Comparison of ENCODE assay signal across 18 cellular contexts in genomic region chr3:150754896-150755295, GRCh38. TPM values are rescaled to one million over a fixed set of nuclear protein-coding genes. Genes with fewer than 3 reads are reported as not detected.
DNase-seq lines count a peak whose midpoint lies in the region; ATAC-seq and TF ChIP-seq lines count a peak whose summit lies in the region.
"Had no signal": no experiment of that assay in that cellular context is flagged by ENCODE, and none has a peak within 500 bp of the region (broad histone marks: within the 10 kb centered on the region; RNA-seq: fewer than 3 reads in every experiment).

No MANE protein-coding gene starts in this region.

- H3K27me3 Mint-ChIP-seq in activated CD8-positive, alpha-beta T cell treated with anti-CD3 and anti-CD28 coated beads for 36 hours = no peaks in the 10 kb centered on the region
- no peaks in the 10 kb centered on the region for H3K27me3 Mint-ChIP-seq in activated CD8-positive, alpha-beta T cell treated with anti-CD3 and anti-CD28 coated beads, Interleukin-2, amount 10 ng/mL, durations not matched to agents 7 days and 5 days (ENCODE audit: low read depth)
- H3K27me3 Mint-ChIP-seq in activated T-helper 17 cell treated with anti-CD3 and anti-CD28 coated beads, Interleukin-2, amount 50 U/mL, for 72 hours = no peaks in the 10 kb centered on the region

- H3K4me3 Mint-ChIP-seq in activated CD8-positive, alpha-beta T cell treated with anti-CD3 and anti-CD28 coated beads for 36 hours = peak overlapping the region; percentile 39
- no peak overlapping the region for H3K4me3 Mint-ChIP-seq in activated CD8-positive, alpha-beta T cell treated with anti-CD3 and anti-CD28 coated beads, Interleukin-2, amount 10 ng/mL, durations not matched to agents 7 days and 5 days
- peak overlapping the region; percentile 56 for H3K4me3 Mint-ChIP-seq in activated T-helper 17 cell treated with anti-CD3 and anti-CD28 coated beads, Interleukin-2, amount 50 U/mL, for 72 hours

- H3K4me1 ChIP-seq in IMR-90 (ENCODE audit: control insufficient read depth, insufficient read depth, low read length) (peaks cover 12% of the 10 kb centered on the region), right lobe of liver (peaks cover 0 to 99% (median 38%) of the 10 kb centered on the region in 4 donors)

- no peak overlapping the region for H3K9ac ChIP-seq in IMR-90 (ENCODE audit: low read depth, low read length)
- H3K9ac ChIP-seq: KMS-11 had no signal

- no peak overlapping the region for H2BK120ac ChIP-seq in IMR-90 (ENCODE audit: low read depth, low read length)

- H2AK9ac ChIP-seq in IMR-90 (replicated peaks; ENCODE audit: low read depth, low read length, poor library complexity) = no peak overlapping the region

- no peak overlapping the region for H2AFZ ChIP-seq in IMR-90 (replicated peaks; ENCODE audit: low read length, poor library complexity)
- H2AFZ ChIP-seq: PC-9 had no signal

- in situ Hi-C loops in IMR-90 (cut with MboI; ENCODE audit: low sequenced_read_pairs) = no loop called here

- peaks cover 90% of the 10 kb centered on the region for H3K36me3 Mint-ChIP-seq in activated CD8-positive, alpha-beta T cell treated with anti-CD3 and anti-CD28 coated beads for 36 hours (ENCODE audit: low read depth)
- H3K36me3 Mint-ChIP-seq in activated CD8-positive, alpha-beta T cell treated with anti-CD3 and anti-CD28 coated beads, Interleukin-2, amount 10 ng/mL, durations not matched to agents 7 days and 5 days (ENCODE audit: low read depth) = peaks cover 75% of the 10 kb centered on the region
- peaks cover 98% of the 10 kb centered on the region for H3K36me3 Mint-ChIP-seq in activated T-helper 17 cell treated with anti-CD3 and anti-CD28 coated beads, Interleukin-2, amount 50 U/mL, for 72 hours (ENCODE audit: low read depth)

- 0 out of 2 replicates have a peak overlapping the region, but pooled peaks have one; percentile 43 for H3K14ac ChIP-seq in IMR-90 (replicated peaks; ENCODE audit: low read depth, low read length)

- intact Hi-C loops in activated CD8-positive, alpha-beta T cell treated with anti-CD3 and anti-CD28 coated beads for 36 hours (cut with micrococcal nuclease) = no loop called here
- intact Hi-C loops in IMR-90 (cut with micrococcal nuclease) = no loop called here
- intact Hi-C loops in right lobe of liver (cut with DNase I) = no loop called here

- no peak overlapping the region for H3K56ac ChIP-seq in IMR-90 (ENCODE audit: extremely low read depth, insufficient read depth, low read length)

- no peak overlapping the region for H2BK20ac ChIP-seq in IMR-90 (ENCODE audit: low read depth, low read length)

- no peak overlapping the region for H2AK5ac ChIP-seq in IMR-90 (ENCODE audit: low read depth, low read length)

- no peak for TF ChIP-seq RAD21 in IMR-90 (IDR thresholded peaks at IDR 0.05; ENCODE audit: low read length)

- no peak overlapping the region for H3K27ac ChIP-seq in IMR-90 (ENCODE audit: insufficient read depth, low read length)
- peak overlapping the region in 2 of 3 donors; percentile 58 to 100 for H3K27ac ChIP-seq in right lobe of liver
- H3K27ac ChIP-seq: KMS-11, PC-9 had no signal

- H3K79me1 ChIP-seq in IMR-90 (ENCODE audit: low read depth in 1 of 2, low read length in 2 of 2) = peaks cover 27 to 77% of the 10 kb centered on the region in 2 experiments

- H4K91ac ChIP-seq in IMR-90 (ENCODE audit: insufficient read depth, low read depth, low read length) = no peak overlapping the region

- dilution Hi-C loops in IMR-90 (cut with HindIII; ENCODE audit: low sequenced_read_pairs, unreplicated experiment) = no loop called here

- H3K18ac ChIP-seq in IMR-90 (ENCODE audit: low read depth, low read length) = no peak overlapping the region

- no peak overlapping the region for H3K23ac ChIP-seq in IMR-90 (ENCODE audit: low read depth, low read length)

- CTCF ChIA-PET in activated CD8-positive, alpha-beta T cell treated with anti-CD3 and anti-CD28 coated beads for 36 hours (lab: Charles Lee) = interaction anchor here (0.8 kb wide), 1 partner anchor 110 kb away, joined by 3 read pairs; no protein-coding TSS in a partner anchor
- CTCF ChIA-PET in activated CD8-positive, alpha-beta T cell treated with anti-CD3 and anti-CD28 coated beads, Interleukin-2, amount 10 ng/mL, durations not matched to agents 7 days and 5 days (lab: Charles Lee) = interaction anchor here (1.9 to 2.3 kb wide), 2 partner anchors 9 to 34 kb away, joined by 4 to 6 read pairs; no protein-coding TSS in a partner anchor
- CTCF ChIA-PET in IMR-90 (lab: Yijun Ruan, JAX) = no interaction called here

- peaks cover 15% of the 10 kb centered on the region; the same call in 1 of the 2 replicates for H3K9me1 ChIP-seq in IMR-90 (ENCODE audit: insufficient read depth, low read length)

- no peaks in the 10 kb centered on the region for H3K9me3 Mint-ChIP-seq in activated CD8-positive, alpha-beta T cell treated with anti-CD3 and anti-CD28 coated beads for 36 hours
- H3K9me3 Mint-ChIP-seq in activated CD8-positive, alpha-beta T cell treated with anti-CD3 and anti-CD28 coated beads, Interleukin-2, amount 10 ng/mL, durations not matched to agents 7 days and 5 days (ENCODE audit: insufficient read depth) = no peaks in the 10 kb centered on the region
- H3K9me3 Mint-ChIP-seq in activated T-helper 17 cell treated with anti-CD3 and anti-CD28 coated beads, Interleukin-2, amount 50 U/mL, for 72 hours = no peaks in the 10 kb centered on the region

- peaks cover 85% of the 10 kb centered on the region for H3K4me1 Mint-ChIP-seq in activated CD8-positive, alpha-beta T cell treated with anti-CD3 and anti-CD28 coated beads for 36 hours (ENCODE audit: low read depth)
- peaks cover 78% of the 10 kb centered on the region for H3K4me1 Mint-ChIP-seq in activated CD8-positive, alpha-beta T cell treated with anti-CD3 and anti-CD28 coated beads, Interleukin-2, amount 10 ng/mL, durations not matched to agents 7 days and 5 days (ENCODE audit: low read depth)
- peaks cover 66% of the 10 kb centered on the region for H3K4me1 Mint-ChIP-seq in activated T-helper 17 cell treated with anti-CD3 and anti-CD28 coated beads, Interleukin-2, amount 50 U/mL, for 72 hours

- BruUV-seq in IMR-90 (replicated peaks; lab: Mats Ljungman, UMichigan) = no TSS peak

- H4K5ac ChIP-seq in IMR-90 (ENCODE audit: low read depth, low read length) = no peak overlapping the region

- no peak overlapping the region for H3K27ac Mint-ChIP-seq in activated CD8-positive, alpha-beta T cell treated with anti-CD3 and anti-CD28 coated beads for 36 hours
- no peak overlapping the region for H3K27ac Mint-ChIP-seq in activated CD8-positive, alpha-beta T cell treated with anti-CD3 and anti-CD28 coated beads, Interleukin-2, amount 10 ng/mL, durations not matched to agents 7 days and 5 days
- no peak overlapping the region for H3K27ac Mint-ChIP-seq in activated T-helper 17 cell treated with anti-CD3 and anti-CD28 coated beads, Interleukin-2, amount 50 U/mL, for 72 hours

- H3K4ac ChIP-seq in IMR-90 (ENCODE audit: low read depth, low read length) = no peak overlapping the region

- 100% methylated on average over 1 of the region's 3 CpGs; no CpG with 5 or more reads in 1 of the 2 experiments for WGBS in IMR-90 (ENCODE audit: extremely low coverage in 2 of 2, insufficient read length in 1 of 2), 2 experiments
- 72% methylated on average over 3 of the region's 3 CpGs for WGBS in right lobe of liver (ENCODE audit: insufficient coverage, low coverage, low lambda C conversion rate, missing lambda C conversion rate)

- no peak for ATAC-seq in activated CD8-positive, alpha-beta T cell treated with anti-CD3 and anti-CD28 coated beads for 36 hours
- no peak for ATAC-seq in activated CD8-positive, alpha-beta T cell treated with anti-CD3 and anti-CD28 coated beads, Interleukin-2, amount 10 ng/mL, durations not matched to agents 7 days and 5 days
- ATAC-seq in IMR-90 (ENCODE audit: low read depth) = no peak
- no peak for ATAC-seq in activated T-helper 17 cell treated with anti-CD3 and anti-CD28 coated beads, Interleukin-2, amount 50 U/mL, for 72 hours (replicated peaks)
- no peak for ATAC-seq in right lobe of liver
- ATAC-seq: HCT116 had no signal

- no peak for TF ChIP-seq POLR2A in IMR-90 (IDR thresholded peaks at IDR 0.05; ENCODE audit: low read depth, low read length)
- TF ChIP-seq POLR2A in right lobe of liver (IDR thresholded peaks at IDR 0.05) = no peak

- H3K27me3 ChIP-seq in IMR-90 (ENCODE audit: control insufficient read depth, insufficient read depth, low read length) (no peaks in the 10 kb centered on the region), right lobe of liver (no peaks in the 10 kb centered on the region)
- H3K27me3 ChIP-seq: MG63 had no signal

- H3K4me2 ChIP-seq in IMR-90 (ENCODE audit: low read depth, low read length) = no peak overlapping the region
- H3K4me2 ChIP-seq: KMS-11, PC-9 had no signal

- no peak for DNase-seq in activated CD8-positive, alpha-beta T cell treated with anti-CD3 and anti-CD28 coated beads for 36 hours
- no peak for DNase-seq in activated CD8-positive, alpha-beta T cell treated with anti-CD3 and anti-CD28 coated beads, Interleukin-2, amount 10 ng/mL, durations not matched to agents 7 days and 5 days
- DNase-seq in IMR-90 = no peak
- no peak for DNase-seq in right lobe of liver
- DNase-seq in NCI-H1092 treated with DMSO at 0.1 percent for 48 hours (lab: John Stamatoyannopoulos, UW) = no peak
- DNase-seq in RPMI8226 = no peak
- DNase-seq: C1 segment of cervical spinal cord, DMS79 treated with DMSO at 0.1 percent for 48 hours, MG63, NCI-H1092, NCI-H2081 treated with DMSO at 0.1 percent for 48 hours, NCI-H510A treated with DMSO at 0.1 percent for 48 hours, NCI-H82, PC-9 had no signal

- peaks cover 9% of the 10 kb centered on the region for H3K36me3 ChIP-seq in IMR-90 (ENCODE audit: control insufficient read depth, insufficient read depth, low read length)
- H3K36me3 ChIP-seq in right lobe of liver = no peaks in the 10 kb centered on the region

- peaks cover 62% of the 10 kb centered on the region for H4K20me1 ChIP-seq in IMR-90 (ENCODE audit: insufficient read depth, low read length)

- H2BK15ac ChIP-seq in IMR-90 (ENCODE audit: low read depth, low read length) = no peak overlapping the region

- no peak overlapping the region for H4K8ac ChIP-seq in IMR-90 (ENCODE audit: low read depth in 2 of 2, low read length in 2 of 2)

- no peak overlapping the region for H3K4me3 ChIP-seq in IMR-90 (ENCODE audit: insufficient read depth, low read depth, low read length)
- no peak overlapping the region for H3K4me3 ChIP-seq in right lobe of liver
- H3K4me3 ChIP-seq: MG63, PC-9 had no signal

- no peak overlapping the region for H2BK5ac ChIP-seq in IMR-90 (ENCODE audit: low read depth, low read length, poor library complexity, severe bottlenecking)

- POLR2A ChIA-PET in activated CD8-positive, alpha-beta T cell treated with anti-CD3 and anti-CD28 coated beads for 36 hours (lab: Charles Lee) = interaction anchor here (2.0 kb wide), 1 partner anchor 10 kb away, joined by 6 read pairs; no protein-coding TSS in a partner anchor
- POLR2A ChIA-PET in activated CD8-positive, alpha-beta T cell treated with anti-CD3 and anti-CD28 coated beads, Interleukin-2, amount 10 ng/mL, durations not matched to agents 7 days and 5 days (lab: Charles Lee) = interaction anchor here (1.1 kb wide), 1 partner anchor 8 kb away, joined by 11 read pairs; the partner anchor contains the start of gene SIAH2
- POLR2A ChIA-PET in IMR-90 (lab: Charles Lee; ENCODE audit: unreplicated experiment) = no interaction called here

- H3K9me3 ChIP-seq in IMR-90 (ENCODE audit: control insufficient read depth, insufficient read depth, low read length) (no peaks in the 10 kb centered on the region), right lobe of liver (no peaks in the 10 kb centered on the region)
- H3K9me3 ChIP-seq: MG63 had no signal

- TF ChIP-seq CTCF in activated CD8-positive, alpha-beta T cell treated with anti-CD3 and anti-CD28 coated beads for 36 hours (IDR thresholded peaks at IDR 0.05) = no peak
- no peak for TF ChIP-seq CTCF in IMR-90 (conservative IDR thresholded peaks at IDR 0.05; ENCODE audit: low read depth, low read length)
- TF ChIP-seq CTCF in right lobe of liver (IDR thresholded peaks at IDR 0.05) = no peak

RNA-seq across cellular contexts. Expression of gene SIAH2, which starts 8.1 kb away (rescaled TPM):
- 10 to 100 TPM; 90.3 to 91.1 TPM for total RNA-seq in activated CD8-positive, alpha-beta T cell treated with anti-CD3 and anti-CD28 coated beads for 36 hours
- total RNA-seq in activated CD8-positive, alpha-beta T cell treated with anti-CD3 and anti-CD28 coated beads, Interleukin-2, amount 10 ng/mL, durations not matched to agents 7 days and 5 days = 10 to 100 TPM; 31.5 to 32.3 TPM
- total RNA-seq in IMR-90 (2012; rRNA removed) (24.7 and 26.1 TPM in 2 replicates), right lobe of liver (10 to 100 TPM; 20.5 to 53.0 (median 36.5) TPM)
- polyA plus RNA-seq in IMR-90 (2012; rRNA removed) = 61.8 and 78.2 TPM in 2 replicates
- 10.3 and 19.5 TPM in 2 replicates for polyA plus RNA-seq in IMR-90 (2012; cell fraction: cytosol; rRNA removed)
- 16.8 and 18.9 TPM in 2 replicates for polyA plus RNA-seq in IMR-90 (2012; cell fraction: nucleus; rRNA removed; ENCODE audit: low replicate concordance)
- 10 to 100 TPM; 42.8 to 92.4 TPM for total RNA-seq in activated T-helper 17 cell treated with anti-CD3 and anti-CD28 coated beads, Interleukin-2, amount 50 U/mL, for 72 hours

RNA-seq across cellular contexts. Expression of gene ERICH6, which starts 51.2 kb away (rescaled TPM):
- not detected for total RNA-seq in activated CD8-positive, alpha-beta T cell treated with anti-CD3 and anti-CD28 coated beads for 36 hours
- total RNA-seq in activated CD8-positive, alpha-beta T cell treated with anti-CD3 and anti-CD28 coated beads, Interleukin-2, amount 10 ng/mL, durations not matched to agents 7 days and 5 days = under 1 TPM; 0.21 to 0.60 TPM
- total RNA-seq in IMR-90 (2012; rRNA removed) = under 0.01 TPM in 1 of 2 replicates, not detected in the other
- polyA plus RNA-seq in IMR-90 (2012; rRNA removed) = not detected in 2 replicates
- polyA plus RNA-seq in IMR-90 (2012; cell fraction: cytosol; rRNA removed) = not detected in 2 replicates
- 0.03 TPM in 1 of 2 replicates, not detected in the other for polyA plus RNA-seq in IMR-90 (2012; cell fraction: nucleus; rRNA removed; ENCODE audit: low replicate concordance)
- under 1 TPM in 1 of 2 donors, not detected in 1; 0.21 TPM for total RNA-seq in activated T-helper 17 cell treated with anti-CD3 and anti-CD28 coated beads, Interleukin-2, amount 50 U/mL, for 72 hours
- under 1 TPM in 1 of 6 experiments, not detected in 5; 0.49 TPM for total RNA-seq in right lobe of liver
- total RNA-seq: G401, PC-9 had no signal
